In genomic region chr19:48698046-48698445, GRCh38 we compare ENCODE assay signal across 1 cellular context.
A peak's percentile ranks its signal among the peaks of the same experiment; 100 is the strongest.
TF ChIP-seq lines count a peak whose summit lies in the region.

No MANE protein-coding gene starts in this region.

TF ChIP-seq in K562, 482 proteins besides CTCF, POLR2A, EP300 and RAD21 (continued from another document):
- TF ChIP-seq TFAP4 (CRISPR knock-in tag; IDR thresholded peaks at IDR 0.05; ENCODE audit: borderline replicate concordance) (no peak), MEF2A (IDR thresholded peaks at IDR 0.05; ENCODE audit: control insufficient read depth, low read depth, low read length) (no peak), TAF15 (IDR thresholded peaks at IDR 0.05; ENCODE audit: low read depth, low read length) (no peak), ZNF311 (CRISPR knock-in tag; IDR thresholded peaks at IDR 0.05) (no peak), TCF7 (IDR thresholded peaks at IDR 0.05; ENCODE audit: borderline replicate concordance) (no peak), ATF1 (CRISPR knock-in tag; IDR thresholded peaks at IDR 0.05) (no peak), ATF1 (tag; IDR thresholded peaks at IDR 0.05) (no peak), ZSCAN29 (IDR thresholded peaks at IDR 0.05) (no peak), NONO (IDR thresholded peaks at IDR 0.05; ENCODE audit: low read depth in 2 of 2, low read length in 1 of 2) (no peak), DDX20 (tag; IDR thresholded peaks at IDR 0.05; ENCODE audit: low read depth) (no peak), ZKSCAN3 (CRISPR knock-in tag; IDR thresholded peaks at IDR 0.05) (no peak), PBX2 (CRISPR knock-in tag; IDR thresholded peaks at IDR 0.05; ENCODE audit: low read depth) (no peak), PBX2 (tag; conservative IDR thresholded peaks at IDR 0.05; ENCODE audit: low read depth) (no peak), MYNN (IDR thresholded peaks at IDR 0.05) (no peak), MYNN (CRISPR knock-in tag; IDR thresholded peaks at IDR 0.05) (no peak), CBFB (CRISPR knock-in tag; IDR thresholded peaks at IDR 0.05) (no peak), ZNF277 (CRISPR knock-in tag; IDR thresholded peaks at IDR 0.05; ENCODE audit: borderline replicate concordance) (no peak), HDAC1 (IDR thresholded peaks at IDR 0.05) (no peak), SRSF3 (IDR thresholded peaks at IDR 0.05; ENCODE audit: insufficient read depth, low read length) (no peak), CBX1 (IDR thresholded peaks at IDR 0.05; ENCODE audit: low read depth) (no peak), YBX1 (IDR thresholded peaks at IDR 0.05) (no peak), KAT2B (IDR thresholded peaks at IDR 0.05; ENCODE audit: low read depth, low read length) (no peak), ILF3 (IDR thresholded peaks at IDR 0.05; ENCODE audit: borderline replicate concordance) (no peak), TFE3 (CRISPR knock-in tag; IDR thresholded peaks at IDR 0.05) (no peak), NUFIP1 (IDR thresholded peaks at IDR 0.05; ENCODE audit: partially characterized antibody) (no peak), ELK3 (CRISPR knock-in tag; IDR thresholded peaks at IDR 0.05) (no peak), PPARD (CRISPR knock-in tag; IDR thresholded peaks at IDR 0.05) (no peak), RFX5 (IDR thresholded peaks at IDR 0.05; ENCODE audit: low read depth, low read length) (no peak), BHLHE40 (IDR thresholded peaks at IDR 0.05; ENCODE audit: low read length) (peak; percentile 20; the same call in 1 of the 2 replicates), ILK (tag; IDR thresholded peaks at IDR 0.05; ENCODE audit: borderline replicate concordance, low read depth) (no peak), ZNF445 (CRISPR knock-in tag; IDR thresholded peaks at IDR 0.05; ENCODE audit: low read depth) (no peak), ZNF79 (CRISPR knock-in tag; IDR thresholded peaks at IDR 0.05; ENCODE audit: low read depth) (no peak), CBFA2T2 (conservative IDR thresholded peaks at IDR 0.05) (peak; percentile 57), PRPF4 (IDR thresholded peaks at IDR 0.05; ENCODE audit: insufficient read depth, low read depth, low read length, poor library complexity, severe bottlenecking) (no peak), COPS2 (conservative IDR thresholded peaks at IDR 0.05) (no peak), RFX1 (IDR thresholded peaks at IDR 0.05) (no peak), ZNF143 (CRISPR knock-in tag; IDR thresholded peaks at IDR 0.05) (no peak), LEF1 (IDR thresholded peaks at IDR 0.05) (0 out of 2 replicates have a peak, but pooled peaks have one; percentile 30), FOXK2 (conservative IDR thresholded peaks at IDR 0.05 in 1 of 2, IDR thresholded peaks at IDR 0.05 in 1 of 2; ENCODE audit: low read depth in 2 of 2) (no peak), ZNF717 (CRISPR knock-in tag; IDR thresholded peaks at IDR 0.05) (no peak), NR1H2 (CRISPR knock-in tag; IDR thresholded peaks at IDR 0.05) (no peak), DIDO1 (tag; IDR thresholded peaks at IDR 0.05; ENCODE audit: low read depth) (no peak), SOX6 (IDR thresholded peaks at IDR 0.05) (0 out of 2 replicates have a peak, but pooled peaks have one; percentile 23), NR0B1 (IDR thresholded peaks at IDR 0.05; ENCODE audit: partially characterized antibody) (no peak), SRSF1 (IDR thresholded peaks at IDR 0.05; ENCODE audit: low read depth, low read length) (no peak), TRIM25 (IDR thresholded peaks at IDR 0.05; ENCODE audit: borderline replicate concordance) (no peak), DNMT1 (IDR thresholded peaks at IDR 0.05) (no peak), ZFP36 (IDR thresholded peaks at IDR 0.05; ENCODE audit: low read depth, low read length, partially characterized antibody) (peak; percentile 97), ZNF398 (CRISPR knock-in tag; IDR thresholded peaks at IDR 0.05) (no peak), NEUROD1 (IDR thresholded peaks at IDR 0.05; ENCODE audit: borderline replicate concordance, low read depth, low read length, partially characterized antibody) (no peak), SETDB1 (IDR thresholded peaks at IDR 0.05; ENCODE audit: low read length) (no peak), FOXA3 (CRISPR knock-in tag; conservative IDR thresholded peaks at IDR 0.05 in 1 of 2, IDR thresholded peaks at IDR 0.05 in 1 of 2) (no peak), CAMTA2 (CRISPR knock-in tag; conservative IDR thresholded peaks at IDR 0.05) (no peak), CBX8 (IDR thresholded peaks at IDR 0.05; ENCODE audit: borderline replicate concordance, extremely low read depth, low read depth, low read length, poor library complexity, severe bottlenecking) (no peak), ELF2 (CRISPR knock-in tag; IDR thresholded peaks at IDR 0.05) (no peak), MCM5 (IDR thresholded peaks at IDR 0.05; ENCODE audit: low read depth) (no peak), ARID2 (IDR thresholded peaks at IDR 0.05) (no peak), L3MBTL2 (IDR thresholded peaks at IDR 0.05) (no peak), ZNF778 (CRISPR knock-in tag; IDR thresholded peaks at IDR 0.05) (no peak), CXXC5 (CRISPR knock-in tag; IDR thresholded peaks at IDR 0.05) (no peak), IFI16 (CRISPR knock-in tag; IDR thresholded peaks at IDR 0.05) (no peak), ERF (CRISPR knock-in tag; IDR thresholded peaks at IDR 0.05) (no peak), ADNP (tag; IDR thresholded peaks at IDR 0.05) (peak; percentile 69; the same call in 1 of the 2 replicates), ZNF695 (CRISPR knock-in tag; IDR thresholded peaks at IDR 0.05) (no peak), MTA2 (IDR thresholded peaks at IDR 0.05; ENCODE audit: low read depth) (peak; percentile 27; the same call in 1 of the 2 replicates), LARP7 (IDR thresholded peaks at IDR 0.05) (no peak)
TF ChIP-seq in K562: peak in this region for 39.
